In genomic region chr1:219585837-219586465, GRCh38 we compare ENCODE assay signal across 16 cellular contexts. TPM values are rescaled to one million over a fixed set of nuclear protein-coding genes. Genes with fewer than 3 reads are reported as not detected.
"Had no signal": no experiment of that assay in that cellular context is flagged by ENCODE, and none has a peak within 500 bp of the region (broad histone marks: within the 10 kb centered on the region; RNA-seq: fewer than 3 reads in every experiment).

No MANE protein-coding gene starts in this region.

- H3K36me3 ChIP-seq: ascending aorta, esophagus muscularis mucosa, tibial nerve had no signal

- H3K27ac ChIP-seq: ascending aorta, esophagus muscularis mucosa, hepatocyte had no signal

- H3K4me1 ChIP-seq: ascending aorta, tibial nerve had no signal

- ATAC-seq: activated CD4-positive, CD25-positive, alpha-beta regulatory T cell treated with anti-CD3 and anti-CD28 coated beads, Interleukin-2, amount 50 U/mL, for 24 hours; activated naive CD8-positive, alpha-beta T cell treated with anti-CD3 and anti-CD28 coated beads, Interleukin-2, amount 50 U/mL, for 24 hours; activated T-helper 17 cell treated with anti-CD3 and anti-CD28 coated beads, Interleukin-2, amount 50 U/mL, for 72 hours; naive thymus-derived CD4-positive, alpha-beta T cell had no signal

- H3K4me3 ChIP-seq: ascending aorta, esophagus muscularis mucosa, hepatocyte, tibial nerve had no signal

- H2AFZ ChIP-seq: hepatocyte had no signal

- H3K9me3 ChIP-seq: ascending aorta, esophagus muscularis mucosa, tibial nerve had no signal

- H3K4me2 ChIP-seq: hepatocyte had no signal

- H3K27me3 ChIP-seq: ascending aorta, esophagus muscularis mucosa, hepatocyte, tibial nerve had no signal

- DNase-seq: activated CD4-positive, alpha-beta T cell treated with anti-CD3 and anti-CD28 coated beads, Interleukin-2, amount 50 U/mL, for 4 hours; activated naive CD4-positive, alpha-beta T cell treated with anti-CD3 and anti-CD28 coated beads for 36 hours; activated naive CD8-positive, alpha-beta T cell treated with anti-CD3 and anti-CD28 coated beads, Interleukin-2, amount 50 U/mL, for 24 hours; islet precursor cell; naive thymus-derived CD4-positive, alpha-beta T cell; stimulated activated CD4-positive, alpha-beta T cell treated with anti-CD3 and anti-CD28 coated beads, Interleukin-15, amount 100 ng/mL, for 24 hours; stimulated activated CD4-positive, alpha-beta T cell treated with anti-CD3 and anti-CD28 coated beads, Interleukin-4, amount 100 ng/mL, for 1 hour; stimulated activated naive CD4-positive, alpha-beta T cell had no signal

RNA-seq across cellular contexts. Expression of gene ZC3H11B, which starts 27.0 kb away (rescaled TPM):
- total RNA-seq: ascending aorta; esophagus muscularis mucosa; hepatocyte; lung microvascular endothelial cell; naive thymus-derived CD4-positive, alpha-beta T cell; skeletal muscle tissue had no signal
- polyA plus RNA-seq: hepatocyte; naive thymus-derived CD4-positive, alpha-beta T cell had no signal
